20 cellular contexts compared by ENCODE assay signal in genomic region chr6:148563066-148563465, GRCh38.
DNase-seq lines count a peak whose midpoint lies in the region; ATAC-seq and TF ChIP-seq lines count a peak whose summit lies in the region.
"Had no signal": no experiment of that assay in that cellular context is flagged by ENCODE, and none has a peak within 500 bp of the region (broad histone marks: within the 10 kb centered on the region; RNA-seq: fewer than 3 reads in every experiment).

No MANE protein-coding gene starts in this region.

- TF ChIP-seq EP300 in esophagus muscularis mucosa (IDR thresholded peaks at IDR 0.05), result no peak

- H3K27me3 Mint-ChIP-seq in activated CD4-positive, alpha-beta T cell treated with anti-CD3 and anti-CD28 coated beads, Interleukin-2, amount 10 ng/mL, durations not matched to agents 24 days and 14 days, result peaks cover 19% of the 10 kb centered on the region
- H3K27me3 Mint-ChIP-seq in type B pancreatic cell, result peaks cover 18% of the 10 kb centered on the region

- H3K4me1 ChIP-seq in IMR-90 (ENCODE audit: control insufficient read depth, insufficient read depth, low read length) (peaks cover 8% of the 10 kb centered on the region), esophagus muscularis mucosa (peaks cover 5 to 14% (median 12%) of the 10 kb centered on the region in 4 donors), HAP-1 (peaks cover 4% of the 10 kb centered on the region)
- H3K4me1 ChIP-seq: A549, BE2C had no signal

- TF ChIP-seq RAD21 in IMR-90 (IDR thresholded peaks at IDR 0.05; ENCODE audit: low read length), result no peak

- H3K23ac ChIP-seq in IMR-90 (ENCODE audit: low read depth, low read length), result no peak overlapping the region

- H3K27ac ChIP-seq in IMR-90 (ENCODE audit: insufficient read depth, low read length) (no peak overlapping the region), esophagus muscularis mucosa (replicated peaks in 1 of 4) (no peak overlapping the region)
- H3K27ac ChIP-seq: A549; BLaER1 treated with 17β-estradiol and CSF1 and Interleukin-3, amounts not matched to agents 10 nM and 100 nM; GM23248 had no signal

- POLR2A ChIA-PET in IMR-90 (lab: Charles Lee; ENCODE audit: unreplicated experiment), result no interaction called here

- in situ Hi-C loops in IMR-90 (cut with MboI; ENCODE audit: low sequenced_read_pairs) (no loop called here), HAP-1 (cut with MboI; ENCODE audit: low sequenced_read_pairs) (loop anchor here (25.0 kb wide), 1 partner anchor 874 kb away; no protein-coding TSS in a partner anchor)

- no peak overlapping the region for H3K56ac ChIP-seq in IMR-90 (ENCODE audit: extremely low read depth, insufficient read depth, low read length)

- no peaks in the 10 kb centered on the region for H3K36me3 Mint-ChIP-seq in activated CD4-positive, alpha-beta T cell treated with anti-CD3 and anti-CD28 coated beads, Interleukin-2, amount 10 ng/mL, durations not matched to agents 24 days and 14 days (ENCODE audit: low read depth)
- H3K36me3 Mint-ChIP-seq in type B pancreatic cell, result no peaks in the 10 kb centered on the region
- H3K36me3 Mint-ChIP-seq: CD14-positive monocyte; CD8-positive, alpha-beta memory T cell had no signal

- no peak overlapping the region for H4K91ac ChIP-seq in IMR-90 (ENCODE audit: insufficient read depth, low read depth, low read length)

- intact Hi-C loops in activated CD4-positive, alpha-beta T cell treated with anti-CD3 and anti-CD28 coated beads, Interleukin-2, amount 10 ng/mL, durations not matched to agents 24 days and 14 days (cut with micrococcal nuclease), result loop anchor here (10.0 kb wide), 2 partner anchors 462 to 872 kb away; no protein-coding TSS in a partner anchor
- intact Hi-C loops in IMR-90 (cut with micrococcal nuclease) (no loop called here), esophagus muscularis mucosa (cut with DNase I) (no loop called here)

- H2BK20ac ChIP-seq in IMR-90 (ENCODE audit: low read depth, low read length), result no peak overlapping the region

- H3K14ac ChIP-seq in IMR-90 (replicated peaks; ENCODE audit: low read depth, low read length), result no peak overlapping the region

- H2AFZ ChIP-seq in IMR-90 (replicated peaks; ENCODE audit: low read length, poor library complexity), result no peak overlapping the region
- H2AFZ ChIP-seq: GM23248 had no signal

- no peak overlapping the region for H2BK15ac ChIP-seq in IMR-90 (ENCODE audit: low read depth, low read length)

- H3K9me3 ChIP-seq in IMR-90 (ENCODE audit: control insufficient read depth, insufficient read depth, low read length) (no peaks in the 10 kb centered on the region), esophagus muscularis mucosa (no peaks in the 10 kb centered on the region), HAP-1 (no peaks in the 10 kb centered on the region; the same call in 1 of the 2 replicates)
- H3K9me3 ChIP-seq: A549; BE2C; BLaER1 treated with 17β-estradiol and CSF1 and Interleukin-3, amounts not matched to agents 10 nM and 100 nM had no signal

- H2AK5ac ChIP-seq in IMR-90 (ENCODE audit: low read depth, low read length), result no peak overlapping the region

- no peak overlapping the region for H3K4me3 ChIP-seq in IMR-90 (ENCODE audit: insufficient read depth, low read depth, low read length)
- no peak overlapping the region for H3K4me3 ChIP-seq in esophagus muscularis mucosa
- H3K4me3 ChIP-seq in HAP-1, result no peak overlapping the region
- H3K4me3 ChIP-seq: A549; BLaER1 treated with 17β-estradiol and CSF1 and Interleukin-3, amounts not matched to agents 10 nM and 100 nM; GM23248 had no signal

- no peak overlapping the region for H2BK5ac ChIP-seq in IMR-90 (ENCODE audit: low read depth, low read length, poor library complexity, severe bottlenecking)

- no peaks in the 10 kb centered on the region; the same call in 1 of the 2 replicates for H4K20me1 ChIP-seq in IMR-90 (ENCODE audit: insufficient read depth, low read length)
- H4K20me1 ChIP-seq: BLaER1 treated with 17β-estradiol and CSF1 and Interleukin-3, amounts not matched to agents 10 nM and 100 nM had no signal

- no peak overlapping the region for H2BK120ac ChIP-seq in IMR-90 (ENCODE audit: low read depth, low read length)

- H3K4me3 Mint-ChIP-seq in activated CD4-positive, alpha-beta T cell treated with anti-CD3 and anti-CD28 coated beads, Interleukin-2, amount 10 ng/mL, durations not matched to agents 24 days and 14 days, result no peak overlapping the region
- H3K4me3 Mint-ChIP-seq in type B pancreatic cell, result no peak overlapping the region
- H3K4me3 Mint-ChIP-seq: CD4-positive, alpha-beta T cell; CD8-positive, alpha-beta memory T cell; H9; HFFc6 had no signal

- H3K27ac Mint-ChIP-seq in activated CD4-positive, alpha-beta T cell treated with anti-CD3 and anti-CD28 coated beads, Interleukin-2, amount 10 ng/mL, durations not matched to agents 24 days and 14 days, result no peak overlapping the region
- H3K27ac Mint-ChIP-seq in type B pancreatic cell, result no peak overlapping the region
- H3K27ac Mint-ChIP-seq: CD14-positive monocyte; CD4-positive, alpha-beta T cell; CD8-positive, alpha-beta memory T cell; HFFc6 had no signal

- TF ChIP-seq CTCF in IMR-90 (conservative IDR thresholded peaks at IDR 0.05; ENCODE audit: low read depth, low read length) (no peak), esophagus muscularis mucosa (IDR thresholded peaks at IDR 0.05) (no peak), type B pancreatic cell (conservative IDR thresholded peaks at IDR 0.05) (no peak)

- H3K27me3 ChIP-seq in IMR-90 (ENCODE audit: control insufficient read depth, insufficient read depth, low read length) (no peaks in the 10 kb centered on the region), esophagus muscularis mucosa (no peaks in the 10 kb centered on the region), HAP-1 (ENCODE audit: low read depth) (no peaks in the 10 kb centered on the region)

- dilution Hi-C loops in IMR-90 (cut with HindIII; ENCODE audit: low sequenced_read_pairs, unreplicated experiment), result no loop called here

- H3K36me3 ChIP-seq in IMR-90 (ENCODE audit: control insufficient read depth, insufficient read depth, low read length) (no peaks in the 10 kb centered on the region), esophagus muscularis mucosa (no peaks in the 10 kb centered on the region), HAP-1 (replicated peaks) (no peaks in the 10 kb centered on the region)
- H3K36me3 ChIP-seq: BE2C; BLaER1 treated with 17β-estradiol and CSF1 and Interleukin-3, amounts not matched to agents 10 nM and 100 nM had no signal

- 92% methylated on average over 2 of the region's 5 CpGs; no CpG with 5 or more reads in 1 of the 2 experiments for WGBS in IMR-90 (ENCODE audit: extremely low coverage in 2 of 2, insufficient read length in 1 of 2), 2 experiments
- 83% methylated on average over 2 of the region's 5 CpGs for WGBS in esophagus muscularis mucosa

- peaks cover 3% of the 10 kb centered on the region for H3K4me1 Mint-ChIP-seq in activated CD4-positive, alpha-beta T cell treated with anti-CD3 and anti-CD28 coated beads, Interleukin-2, amount 10 ng/mL, durations not matched to agents 24 days and 14 days
- H3K4me1 Mint-ChIP-seq in type B pancreatic cell (ENCODE audit: unreplicated experiment), result peaks cover 3% of the 10 kb centered on the region

- ATAC-seq in IMR-90 (ENCODE audit: low read depth), result no peak
- ATAC-seq: A549 had no signal

- no peak overlapping the region for H4K5ac ChIP-seq in IMR-90 (ENCODE audit: low read depth, low read length)

- no peaks in the 10 kb centered on the region for H3K79me1 ChIP-seq in IMR-90 (ENCODE audit: low read depth in 1 of 2, low read length in 2 of 2)

- no peak overlapping the region for H3K4me2 ChIP-seq in IMR-90 (ENCODE audit: low read depth, low read length)
- H3K4me2 ChIP-seq: A549 had no signal

- H3K4ac ChIP-seq in IMR-90 (ENCODE audit: low read depth, low read length), result 0 out of 2 replicates have a peak overlapping the region, but pooled peaks have one; percentile 7

- TF ChIP-seq POLR2A in IMR-90 (IDR thresholded peaks at IDR 0.05; ENCODE audit: low read depth, low read length) (no peak), esophagus muscularis mucosa (IDR thresholded peaks at IDR 0.05; ENCODE audit: low read depth) (no peak)

- no peak overlapping the region for H3K18ac ChIP-seq in IMR-90 (ENCODE audit: low read depth, low read length)

- CTCF ChIA-PET in IMR-90 (lab: Yijun Ruan, JAX), result no interaction called here

- H2AK9ac ChIP-seq in IMR-90 (replicated peaks; ENCODE audit: low read depth, low read length, poor library complexity), result no peak overlapping the region

- peaks cover 19% of the 10 kb centered on the region for H3K9me1 ChIP-seq in IMR-90 (ENCODE audit: insufficient read depth, low read length)

- DNase-seq in activated CD4-positive, alpha-beta T cell treated with anti-CD3 and anti-CD28 coated beads, Interleukin-2, amount 10 ng/mL, durations not matched to agents 24 days and 14 days, result peak; percentile 52
- no peak for DNase-seq in activated CD4-positive, alpha-beta T cell treated with anti-CD3 and anti-CD28 coated beads for 48 hours
- no peak for DNase-seq in IMR-90
- peak; percentile 62 for DNase-seq in esophagus muscularis mucosa (ENCODE audit: extremely low spot score)
- no peak for DNase-seq in type B pancreatic cell (ENCODE audit: extremely low spot score, unreplicated experiment)
- no peak for DNase-seq in HAP-1 (ENCODE audit: low spot score in 2 of 2)
- DNase-seq: 8988T; ACHN; AML-193; BE2C; CD4-positive, alpha-beta T cell; CD8-positive, alpha-beta memory T cell; DMS153; DND-41; GM23248; H9; HFFc6 had no signal

- no peak overlapping the region for H4K8ac ChIP-seq in IMR-90 (ENCODE audit: low read depth in 2 of 2, low read length in 2 of 2)

- no peaks in the 10 kb centered on the region for H3K9me3 Mint-ChIP-seq in activated CD4-positive, alpha-beta T cell treated with anti-CD3 and anti-CD28 coated beads, Interleukin-2, amount 10 ng/mL, durations not matched to agents 24 days and 14 days
- H3K9me3 Mint-ChIP-seq in type B pancreatic cell, result no peaks in the 10 kb centered on the region
- H3K9me3 Mint-ChIP-seq: CD4-positive, alpha-beta T cell; CD8-positive, alpha-beta memory T cell; HFFc6 had no signal

- BruUV-seq in IMR-90 (replicated peaks; lab: Mats Ljungman, UMichigan), result no TSS peak

- no peak overlapping the region for H3K9ac ChIP-seq in IMR-90 (ENCODE audit: low read depth, low read length)
- H3K9ac ChIP-seq: BLaER1 treated with 17β-estradiol and CSF1 and Interleukin-3, amounts not matched to agents 10 nM and 100 nM; GM23248 had no signal

TF ChIP-seq in IMR-90, 13 proteins besides CTCF, POLR2A, EP300 and RAD21 (continues in another document):
- TF ChIP-seq FOS (IDR thresholded peaks at IDR 0.05; ENCODE audit: low read depth, low read length), result no peak
- TF ChIP-seq MAZ (IDR thresholded peaks at IDR 0.05; ENCODE audit: borderline replicate concordance, low read depth, low read length), result no peak
- no peak for TF ChIP-seq CHD1 (IDR thresholded peaks at IDR 0.05; ENCODE audit: low read depth, low read length)
- no peak for TF ChIP-seq RFX5 (IDR thresholded peaks at IDR 0.05; ENCODE audit: low read depth, low read length)
- no peak for TF ChIP-seq MAFK (IDR thresholded peaks at IDR 0.05; ENCODE audit: low read depth, low read length)
- TF ChIP-seq CEBPB (IDR thresholded peaks at IDR 0.05; ENCODE audit: low read depth, low read length), result no peak
- no peak for TF ChIP-seq RCOR1 (IDR thresholded peaks at IDR 0.05; ENCODE audit: insufficient replicate concordance, low read length)

Comparison
In these comparisons a context has a peak if more than half of its experiments do, and no peak if none do; other contexts are left out.
1. DNase-seq: peak in activated CD4-positive, alpha-beta T cell treated with anti-CD3 and anti-CD28 coated beads, Interleukin-2, amount 10 ng/mL, durations not matched to agents 24 days and 14 days (single experiment) and esophagus muscularis mucosa (single experiment); none in activated CD4-positive, alpha-beta T cell treated with anti-CD3 and anti-CD28 coated beads for 48 hours (single experiment), IMR-90 (single experiment), type B pancreatic cell (single experiment) and HAP-1 (0 of 2).